In genomic region chr16:83952940-83953795, GRCh38 we compare ENCODE assay signal across 8 cellular contexts. TPM values are rescaled to one million over a fixed set of nuclear protein-coding genes. Genes with fewer than 3 reads are reported as not detected.
DNase-seq lines count a peak whose midpoint lies in the region; ATAC-seq and TF ChIP-seq lines count a peak whose summit lies in the region.

Gene OSGIN1 (plus strand): TSS chr16:83953240. CDS start chr16:83957672, 4,432 bp downstream.

- H3K4me1 ChIP-seq in thymus (ENCODE audit: control insufficient read depth, insufficient read depth, low read length) = peaks cover 9% of the 10 kb centered on the region

- no peaks in the 10 kb centered on the region for H3K36me3 ChIP-seq in thymus (ENCODE audit: control insufficient read depth, insufficient read depth)

- H3K9me3 ChIP-seq in thymus (ENCODE audit: control insufficient read depth) = no peaks in the 10 kb centered on the region

- ATAC-seq in GM21786 (IDR thresholded peaks at IDR 0.05; ENCODE audit: unreplicated experiment) (peak; percentile 87), omental fat pad (ENCODE audit: low FRiP score) (peak; percentile 96)

- H3K4me3 ChIP-seq in thymus (ENCODE audit: low read length) = peak within 1 kb of the TSS; percentile 30

- H3K27me3 ChIP-seq in thymus (ENCODE audit: control insufficient read depth, insufficient read depth) = no peaks in the 10 kb centered on the region

- 9% methylated on average over 30 of the region's 30 CpGs for WGBS in thymus

- DNase-seq in Daoy (ENCODE audit: low read depth) (peak; percentile 93), Kasumi-1 (lab: John Stamatoyannopoulos, UW) (peak; percentile 78 to 80), SIG-M5 treated with dmso at 0.1 percent for 504 hours (lab: John Stamatoyannopoulos, UW; ENCODE audit: unreplicated experiment) (peak; percentile 87), globus pallidus (ENCODE audit: low spot score) (peak; percentile 89), omental fat pad (ENCODE audit: low spot score) (peak; percentile 89)
- peak; percentile 85 for DNase-seq in activated naive CD4-positive, alpha-beta T cell treated with anti-CD3 and anti-CD28 coated beads, Interleukin-2, amount 50 U/mL, for 16 hours

- TF ChIP-seq CTCF in omental fat pad (IDR thresholded peaks at IDR 0.05) = no peak

- H3K27ac ChIP-seq in thymus (ENCODE audit: low read depth) = peak within 1 kb of the TSS; percentile 15

RNA-seq across cellular contexts. Expression of gene OSGIN1, which starts in this region (rescaled TPM):
- total RNA-seq in Daoy (2014; rRNA removed; shearing (Covaris generic)) = 1.4 and 1.8 TPM in 2 replicates
- 10 to 100 TPM in 3 of 4 donors, 1 to 10 TPM in 1; 5.9 to 15.7 (median 13.3) TPM for total RNA-seq in omental fat pad
- polyA plus RNA-seq in thymus = 3.8 TPM

Comparison
In these comparisons a context has a peak if more than half of its experiments do, and no peak if none do; other contexts are left out.
1. Peak in every context shown above with its lines: DNase-seq, ATAC-seq, H3K4me3 ChIP-seq and H3K27ac ChIP-seq.